ENCODE assay signal across 29 cellular contexts in the genomic region with DNA sequence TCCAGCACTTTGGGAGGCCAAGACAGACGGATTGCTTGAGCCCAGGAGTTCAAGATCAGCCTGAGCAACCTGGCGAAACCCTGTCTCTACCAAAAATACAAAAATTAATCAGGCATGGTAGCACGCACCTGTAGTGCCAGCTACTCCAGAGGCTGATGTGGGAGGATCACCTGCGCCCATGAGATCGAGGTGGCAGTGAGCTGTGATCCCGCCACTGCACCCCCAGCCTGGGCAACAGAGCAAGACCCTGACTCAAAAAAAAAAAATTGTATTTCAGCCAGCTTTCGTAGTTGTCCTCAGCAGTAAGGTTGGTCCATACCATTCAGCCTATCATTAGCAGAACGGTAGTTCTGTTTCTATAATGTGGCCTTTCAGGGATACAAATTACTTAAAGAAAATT.
"Had no signal": no experiment of that assay in that cellular context is flagged by ENCODE, and none has a peak within 500 bp of the region (broad histone marks: within the 10 kb centered on the region; RNA-seq: fewer than 3 reads in every experiment).

No MANE protein-coding gene starts in this region.

- ATAC-seq: activated CD4-positive, alpha-beta T cell treated with anti-CD3 and anti-CD28 coated beads for 36 hours; activated CD4-positive, CD25-positive, alpha-beta regulatory T cell treated with anti-CD3 and anti-CD28 coated beads, Interleukin-2, amount 50 U/mL, for 24 hours; activated CD8-positive, alpha-beta T cell treated with anti-CD3 and anti-CD28 coated beads, Interleukin-2, amount 10 ng/mL, durations not matched to agents 7 days and 5 days had no signal

- H3K9ac ChIP-seq: SK-N-SH had no signal

- H3K4me3 ChIP-seq: cardiac muscle cell, MG63, SJCRH30 had no signal

- DNase-seq: activated CD4-positive, alpha-beta T cell treated with anti-CD3 and anti-CD28 coated beads for 36 hours; activated CD4-positive, alpha-beta T cell treated with anti-CD3 and anti-CD28 coated beads, Interleukin-2, amount 10 ng/mL, durations not matched to agents 7 days and 5 days; activated CD4-positive, alpha-beta T cell treated with anti-CD3 and anti-CD28 coated beads, Interleukin-2, amount 50 U/mL, for 48 hours; activated CD8-positive, alpha-beta memory T cell treated with anti-CD3 and anti-CD28 coated beads, Interleukin-2, amount 50 U/mL, for 48 hours; activated CD8-positive, alpha-beta T cell treated with anti-CD3 and anti-CD28 coated beads, Interleukin-2, amount 10 ng/mL, durations not matched to agents 7 days and 5 days; activated effector memory CD4-positive, alpha-beta T cell treated with Interleukin-2 at 50 U/mL for 16 hours; activated naive CD4-positive, alpha-beta T cell treated with anti-CD3 and anti-CD28 coated beads, Interleukin-2, amount 10 ng/mL, durations not matched to agents 7 days and 5 days; activated naive CD8-positive, alpha-beta T cell treated with anti-CD3 and anti-CD28 coated beads for 36 hours; activated T-cell treated with anti-CD3 and anti-CD28 coated beads, Interleukin-2, amount 50 U/mL, for 48 hours; amniotic stem cell; aorta; Kasumi-1; MG63; NCI-H1048; NCI-H1105 treated with DMSO at 0.1 percent for 48 hours; NCI-H1436; NCI-H1694; NCI-H1930; NCI-H2081 treated with DMSO at 0.1 percent for 48 hours; NCI-H510A; NCI-H526; NCI-H748 treated with DMSO at 0.1 percent for 48 hours; NK-92 treated with Interleukin-12 subunit alpha and Interleukin-12 subunit beta, amount 100 ng/mL, for 24 hours; OCI-M1; SHP77; SJCRH30; SK-N-SH had no signal

- H3K9me3 ChIP-seq: MG63, SJCRH30, SK-N-SH had no signal

- H3K27me3 ChIP-seq: cardiac muscle cell, MG63, SJCRH30 had no signal

- H3K4me1 ChIP-seq: SJCRH30 had no signal

- H3K36me3 ChIP-seq: cardiac muscle cell had no signal

- H3K27ac ChIP-seq: cardiac muscle cell, SJCRH30 had no signal
